Comparison of ENCODE assay signal across 21 cellular contexts in genomic region chr9:138038244-138038671, GRCh38.
DNase-seq lines count a peak whose midpoint lies in the region; ATAC-seq and TF ChIP-seq lines count a peak whose summit lies in the region.
"Had no signal": no experiment of that assay in that cellular context is flagged by ENCODE, and none has a peak within 500 bp of the region (broad histone marks: within the 10 kb centered on the region; RNA-seq: fewer than 3 reads in every experiment).

No MANE protein-coding gene starts in this region.

- no peak overlapping the region for H3K27ac Mint-ChIP-seq in activated CD4-positive, alpha-beta T cell treated with anti-CD3 and anti-CD28 coated beads, Interleukin-2, amount 10 ng/mL, durations not matched to agents 7 days and 5 days
- no peak overlapping the region for H3K27ac Mint-ChIP-seq in activated CD4-positive, alpha-beta T cell treated with anti-CD3 and anti-CD28 coated beads, Interleukin-2, amount 10 ng/mL, durations not matched to agents 24 days and 14 days
- no peak overlapping the region for H3K27ac Mint-ChIP-seq in activated T-helper 2 cell treated with anti-CD3 and anti-CD28 coated beads, Interferon-gamma antibody, Interleukin-2, Interleukin-4, amounts not matched to agents 10 μg/mL and 5 μg/mL and 100 μg/mL, durations not matched to agents 14 hours and 24 hours and 36 hours
- no peak overlapping the region for H3K27ac Mint-ChIP-seq in progenitor cell of endocrine pancreas
- H3K27ac Mint-ChIP-seq: CD8-positive, alpha-beta T cell; memory B cell had no signal

- CTCF ChIA-PET in activated CD4-positive, alpha-beta T cell treated with anti-CD3 and anti-CD28 coated beads, Interleukin-2, amount 10 ng/mL, durations not matched to agents 7 days and 5 days (lab: Charles Lee), result no interaction called here

- TF ChIP-seq CTCF in progenitor cell of endocrine pancreas (IDR thresholded peaks at IDR 0.05; ENCODE audit: unreplicated experiment), result no peak

- no peaks in the 10 kb centered on the region for H3K9me3 Mint-ChIP-seq in activated CD4-positive, alpha-beta T cell treated with anti-CD3 and anti-CD28 coated beads, Interleukin-2, amount 10 ng/mL, durations not matched to agents 7 days and 5 days
- no peaks in the 10 kb centered on the region for H3K9me3 Mint-ChIP-seq in activated CD4-positive, alpha-beta T cell treated with anti-CD3 and anti-CD28 coated beads, Interleukin-2, amount 10 ng/mL, durations not matched to agents 24 days and 14 days
- H3K9me3 Mint-ChIP-seq in activated T-helper 2 cell treated with anti-CD3 and anti-CD28 coated beads, Interferon-gamma antibody, Interleukin-2, Interleukin-4, amounts not matched to agents 10 μg/mL and 5 μg/mL and 100 μg/mL, durations not matched to agents 14 hours and 24 hours and 36 hours, result no peaks in the 10 kb centered on the region
- H3K9me3 Mint-ChIP-seq in progenitor cell of endocrine pancreas (ENCODE audit: low read depth), result no peaks in the 10 kb centered on the region
- H3K9me3 Mint-ChIP-seq: CD8-positive, alpha-beta T cell; memory B cell had no signal

- H3K4me1 Mint-ChIP-seq in activated CD4-positive, alpha-beta T cell treated with anti-CD3 and anti-CD28 coated beads, Interleukin-2, amount 10 ng/mL, durations not matched to agents 7 days and 5 days, result no peaks in the 10 kb centered on the region
- H3K4me1 Mint-ChIP-seq in activated CD4-positive, alpha-beta T cell treated with anti-CD3 and anti-CD28 coated beads, Interleukin-2, amount 10 ng/mL, durations not matched to agents 24 days and 14 days, result no peaks in the 10 kb centered on the region
- H3K4me1 Mint-ChIP-seq in activated T-helper 2 cell treated with anti-CD3 and anti-CD28 coated beads, Interferon-gamma antibody, Interleukin-2, Interleukin-4, amounts not matched to agents 10 μg/mL and 5 μg/mL and 100 μg/mL, durations not matched to agents 14 hours and 24 hours and 36 hours (ENCODE audit: low read depth), result no peaks in the 10 kb centered on the region
- H3K4me1 Mint-ChIP-seq in progenitor cell of endocrine pancreas (ENCODE audit: low read depth), result no peaks in the 10 kb centered on the region
- H3K4me1 Mint-ChIP-seq: memory B cell had no signal

- DNase-seq in activated CD4-positive, alpha-beta T cell treated with anti-CD3 and anti-CD28 coated beads, Interleukin-2, amount 10 ng/mL, durations not matched to agents 7 days and 5 days, result peak; percentile 2
- no peak for DNase-seq in activated CD4-positive, alpha-beta T cell treated with anti-CD3 and anti-CD28 coated beads, Interleukin-2, amount 10 ng/mL, durations not matched to agents 24 days and 14 days
- DNase-seq in activated T-helper 2 cell treated with anti-CD3 and anti-CD28 coated beads, Interferon-gamma antibody, Interleukin-2, Interleukin-4, amounts not matched to agents 10 μg/mL and 5 μg/mL and 100 μg/mL, durations not matched to agents 14 hours and 24 hours and 36 hours (ENCODE audit: low spot score), result peak; percentile 5
- DNase-seq in left cardiac atrium, result no peak
- DNase-seq in posterior vena cava (ENCODE audit: low spot score), result peak; percentile 30
- no peak for DNase-seq in progenitor cell of endocrine pancreas (ENCODE audit: low spot score, unreplicated experiment)
- no peak for DNase-seq in iPS-NIHi7 (ENCODE audit: extremely low spot score)
- no peak for DNase-seq in activated gamma-delta T cell treated with Interleukin-2 at 50 U/mL for 16 hours
- DNase-seq: activated T-cell treated with anti-CD3 and anti-CD28 coated beads for 4 hours, cortex of kidney, DMS153, GF-D8, HCEC 1CT, NCI-H1105 treated with DMSO at 0.1 percent for 48 hours, NCI-H2081 treated with DMSO at 0.1 percent for 48 hours, PC-9, T-helper 2 cell had no signal

- no peak overlapping the region for H3K4me3 Mint-ChIP-seq in activated CD4-positive, alpha-beta T cell treated with anti-CD3 and anti-CD28 coated beads, Interleukin-2, amount 10 ng/mL, durations not matched to agents 7 days and 5 days
- no peak overlapping the region for H3K4me3 Mint-ChIP-seq in activated CD4-positive, alpha-beta T cell treated with anti-CD3 and anti-CD28 coated beads, Interleukin-2, amount 10 ng/mL, durations not matched to agents 24 days and 14 days
- no peak overlapping the region for H3K4me3 Mint-ChIP-seq in activated T-helper 2 cell treated with anti-CD3 and anti-CD28 coated beads, Interferon-gamma antibody, Interleukin-2, Interleukin-4, amounts not matched to agents 10 μg/mL and 5 μg/mL and 100 μg/mL, durations not matched to agents 14 hours and 24 hours and 36 hours (ENCODE audit: low read depth)
- no peak overlapping the region for H3K4me3 Mint-ChIP-seq in progenitor cell of endocrine pancreas (ENCODE audit: low read depth)
- H3K4me3 Mint-ChIP-seq: CD8-positive, alpha-beta T cell; memory B cell had no signal

- POLR2A ChIA-PET in activated CD4-positive, alpha-beta T cell treated with anti-CD3 and anti-CD28 coated beads, Interleukin-2, amount 10 ng/mL, durations not matched to agents 7 days and 5 days (lab: Charles Lee), result no interaction called here

- no peaks in the 10 kb centered on the region for H3K36me3 Mint-ChIP-seq in activated CD4-positive, alpha-beta T cell treated with anti-CD3 and anti-CD28 coated beads, Interleukin-2, amount 10 ng/mL, durations not matched to agents 7 days and 5 days (ENCODE audit: low read depth)
- H3K36me3 Mint-ChIP-seq in activated CD4-positive, alpha-beta T cell treated with anti-CD3 and anti-CD28 coated beads, Interleukin-2, amount 10 ng/mL, durations not matched to agents 24 days and 14 days (ENCODE audit: low read depth), result no peaks in the 10 kb centered on the region
- H3K36me3 Mint-ChIP-seq in activated T-helper 2 cell treated with anti-CD3 and anti-CD28 coated beads, Interferon-gamma antibody, Interleukin-2, Interleukin-4, amounts not matched to agents 10 μg/mL and 5 μg/mL and 100 μg/mL, durations not matched to agents 14 hours and 24 hours and 36 hours (ENCODE audit: low read depth), result no peaks in the 10 kb centered on the region
- H3K36me3 Mint-ChIP-seq in progenitor cell of endocrine pancreas (ENCODE audit: insufficient read depth), result no peaks in the 10 kb centered on the region
- H3K36me3 Mint-ChIP-seq: CD8-positive, alpha-beta T cell; memory B cell had no signal

- intact Hi-C loops in activated CD4-positive, alpha-beta T cell treated with anti-CD3 and anti-CD28 coated beads, Interleukin-2, amount 10 ng/mL, durations not matched to agents 24 days and 14 days (cut with micrococcal nuclease), result no loop called here
- intact Hi-C loops in activated T-helper 2 cell treated with anti-CD3 and anti-CD28 coated beads, Interferon-gamma antibody, Interleukin-2, Interleukin-4, amounts not matched to agents 10 μg/mL and 5 μg/mL and 100 μg/mL, durations not matched to agents 14 hours and 24 hours and 36 hours (cut with micrococcal nuclease), result no loop called here
- intact Hi-C loops in left cardiac atrium (cut with DNase I), result no loop called here
- intact Hi-C loops in posterior vena cava (cut with DNase I), result no loop called here

- ATAC-seq in left cardiac atrium, result peak; percentile 49 to 85
- ATAC-seq: CD8-positive, alpha-beta T cell; gastroesophageal sphincter; psoas muscle had no signal

- peaks cover 12% of the 10 kb centered on the region for H3K27me3 Mint-ChIP-seq in activated CD4-positive, alpha-beta T cell treated with anti-CD3 and anti-CD28 coated beads, Interleukin-2, amount 10 ng/mL, durations not matched to agents 7 days and 5 days
- peaks cover 5% of the 10 kb centered on the region for H3K27me3 Mint-ChIP-seq in activated CD4-positive, alpha-beta T cell treated with anti-CD3 and anti-CD28 coated beads, Interleukin-2, amount 10 ng/mL, durations not matched to agents 24 days and 14 days
- peaks cover 3% of the 10 kb centered on the region for H3K27me3 Mint-ChIP-seq in activated T-helper 2 cell treated with anti-CD3 and anti-CD28 coated beads, Interferon-gamma antibody, Interleukin-2, Interleukin-4, amounts not matched to agents 10 μg/mL and 5 μg/mL and 100 μg/mL, durations not matched to agents 14 hours and 24 hours and 36 hours (ENCODE audit: low read depth)
- no peaks in the 10 kb centered on the region for H3K27me3 Mint-ChIP-seq in progenitor cell of endocrine pancreas

Comparison
In these comparisons a context has a peak if more than half of its experiments do, and no peak if none do; other contexts are left out.
1. DNase-seq: peak in activated CD4-positive, alpha-beta T cell treated with anti-CD3 and anti-CD28 coated beads, Interleukin-2, amount 10 ng/mL, durations not matched to agents 7 days and 5 days (single experiment), activated T-helper 2 cell treated with anti-CD3 and anti-CD28 coated beads, Interferon-gamma antibody, Interleukin-2, Interleukin-4, amounts not matched to agents 10 μg/mL and 5 μg/mL and 100 μg/mL, durations not matched to agents 14 hours and 24 hours and 36 hours (single experiment) and posterior vena cava (single experiment); none in activated CD4-positive, alpha-beta T cell treated with anti-CD3 and anti-CD28 coated beads, Interleukin-2, amount 10 ng/mL, durations not matched to agents 24 days and 14 days (single experiment), left cardiac atrium (single experiment), progenitor cell of endocrine pancreas (single experiment), iPS-NIHi7 (single experiment) and activated gamma-delta T cell treated with Interleukin-2 at 50 U/mL for 16 hours (single experiment).